13 cellular contexts compared by ENCODE assay signal in the genomic region with DNA sequence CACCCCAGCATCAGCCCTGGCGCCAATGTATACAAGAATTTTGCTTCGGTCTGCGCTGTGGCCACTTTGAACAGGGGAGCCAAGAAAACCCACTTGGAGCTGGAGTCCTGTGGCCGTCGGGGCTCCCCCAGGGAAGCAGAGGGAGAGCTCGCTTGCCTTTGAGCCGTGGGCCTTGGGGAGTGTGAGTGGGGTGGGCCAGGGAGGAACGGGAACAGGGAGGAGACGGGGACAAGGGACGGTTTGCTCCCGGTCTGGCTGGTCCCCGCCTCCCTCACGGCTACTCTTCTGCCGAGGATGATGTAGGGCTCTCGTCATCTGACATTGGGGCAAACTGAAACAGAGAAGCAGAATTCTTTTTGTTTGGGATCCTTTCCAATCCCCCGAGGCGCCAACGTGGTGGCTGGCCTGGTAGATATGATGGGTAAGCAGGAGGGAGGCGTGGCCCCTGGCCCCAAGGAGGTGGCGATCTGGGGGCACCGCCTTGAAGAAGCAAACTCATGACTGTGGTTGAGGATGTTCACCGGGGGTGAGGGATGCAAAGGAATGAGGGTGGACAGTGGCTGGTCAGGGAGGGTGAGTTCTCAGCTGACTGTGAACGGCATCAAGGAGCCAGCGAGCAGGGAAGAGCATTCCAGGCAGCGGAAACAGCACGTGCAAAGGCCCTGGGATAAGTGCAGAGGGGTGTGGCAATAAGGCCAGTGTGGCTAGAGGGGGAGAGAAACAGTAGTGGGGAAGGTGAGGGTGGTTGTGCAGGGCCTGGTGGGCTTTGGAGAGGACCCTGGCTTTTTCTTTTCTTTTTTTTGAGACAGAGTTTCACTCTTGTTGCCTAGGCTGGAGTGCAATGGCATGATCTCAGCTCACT. TPM values are rescaled to one million over a fixed set of nuclear protein-coding genes. Genes with fewer than 3 reads are reported as not detected.
DNase-seq lines count a peak whose midpoint lies in the region; TF ChIP-seq lines count a peak whose summit lies in the region.
"Had no signal": no experiment of that assay in that cellular context is flagged by ENCODE, and none has a peak within 500 bp of the region (broad histone marks: within the 10 kb centered on the region; RNA-seq: fewer than 3 reads in every experiment).

No MANE protein-coding gene starts in this region.

- intact Hi-C loops in lower leg skin (cut with DNase I; ENCODE audit: low total_unique reads): no loop called here
- intact Hi-C loops in spleen (cut with DNase I; ENCODE audit: low total_unique reads): no loop called here
- intact Hi-C loops in CD4-positive, alpha-beta memory T cell (cut with micrococcal nuclease): no loop called here

- H3K27ac Mint-ChIP-seq in endothelial cell (ENCODE audit: unreplicated experiment): no peak overlapping the region
- H3K27ac Mint-ChIP-seq in CD4-positive, alpha-beta memory T cell: peak overlapping the region in 1 of 7 donors; percentile 57
- H3K27ac Mint-ChIP-seq: activated T-helper 1 cell treated with anti-CD3 and anti-CD28 coated beads, Interleukin-12 subunit alpha, Interleukin-12 subunit beta, Interleukin-2, Interleukin-4 antibody, amounts not matched to agents 30 ng/mL and 10 ng/mL and 1 ng/mL, durations not matched to agents 14 hours and 24 hours and 36 hours had no signal

- no peaks in the 10 kb centered on the region for H3K9me3 ChIP-seq in spleen
- H3K9me3 ChIP-seq in CD4-positive, alpha-beta memory T cell (ENCODE audit: control insufficient read depth in 1 of 2, low read length in 2 of 2): no peaks in the 10 kb centered on the region

- no peak overlapping the region for H3K4me3 ChIP-seq in lower leg skin (ENCODE audit: low read depth, poor library complexity, severe bottlenecking)
- no peak overlapping the region for H3K4me3 ChIP-seq in spleen
- no peak overlapping the region for H3K4me3 ChIP-seq in CD4-positive, alpha-beta memory T cell (ENCODE audit: low read length in 2 of 2)
- H3K4me3 ChIP-seq: BLaER1 treated with 17β-estradiol and CSF1 and Interleukin-3, amounts not matched to agents 10 nM and 100 nM had no signal

- CTCF ChIA-PET in CD4-positive, alpha-beta memory T cell (lab: Charles Lee; ENCODE audit: partially characterized antibody): no interaction called here

- H3K27me3 Mint-ChIP-seq in endothelial cell (ENCODE audit: unreplicated experiment): peaks cover 21% of the 10 kb centered on the region
- H3K27me3 Mint-ChIP-seq in CD4-positive, alpha-beta memory T cell: peaks cover 0 to 1% of the 10 kb centered on the region in 2 donors

- DNase-seq in ELR (ENCODE audit: low read depth) (peak; percentile 94), endothelial cell (ENCODE audit: low spot score) (no peak), lower leg skin (ENCODE audit: low spot score in 2 of 2) (peak; percentile 47 to 89), spleen (no peak), erythroblast (lab: John Stamatoyannopoulos, UW) (no peak), NCI-H526 treated with DMSO at 0.1 percent for 48 hours (lab: John Stamatoyannopoulos, UW) (no peak), DMS114 treated with DMSO at 0.1 percent for 48 hours (lab: John Stamatoyannopoulos, UW; ENCODE audit: unreplicated experiment) (no peak)
- no peak for DNase-seq in CD4-positive, alpha-beta memory T cell
- DNase-seq: NCI-H1048, NCI-H526, retina had no signal

- TF ChIP-seq POLR2A in lower leg skin (IDR thresholded peaks at IDR 0.05): no peak
- TF ChIP-seq POLR2A in spleen (IDR thresholded peaks at IDR 0.05): no peak
- TF ChIP-seq POLR2A in erythroblast (IDR thresholded peaks at IDR 0.05; ENCODE audit: low read length): no peak

- 52% methylated on average over 26 of the region's 26 CpGs for WGBS in lower leg skin, 2 donors
- WGBS in spleen, 5 donors: 78 to 88% (median 84%) methylated on average over 26 of the region's 26 CpGs

- H3K4me1 ChIP-seq in spleen: peaks cover 0 to 8% (median 0%) of the 10 kb centered on the region in 6 donors
- H3K4me1 ChIP-seq in CD4-positive, alpha-beta memory T cell (ENCODE audit: insufficient read depth, low read length): no peaks in the 10 kb centered on the region
- H3K4me1 ChIP-seq: BLaER1 treated with 17β-estradiol and CSF1 and Interleukin-3, amounts not matched to agents 10 nM and 100 nM had no signal

- peaks cover 41% of the 10 kb centered on the region for H3K36me3 Mint-ChIP-seq in endothelial cell (ENCODE audit: low read depth, unreplicated experiment)
- no peaks in the 10 kb centered on the region for H3K36me3 Mint-ChIP-seq in CD4-positive, alpha-beta memory T cell

- H3K27me3 ChIP-seq in spleen (replicated peaks in 1 of 7): no peaks in the 10 kb centered on the region
- H3K27me3 ChIP-seq in CD4-positive, alpha-beta memory T cell (ENCODE audit: insufficient read depth, low read length): no peaks in the 10 kb centered on the region
- H3K27me3 ChIP-seq: BLaER1 treated with 17β-estradiol and CSF1 and Interleukin-3, amounts not matched to agents 10 nM and 100 nM had no signal

- no peak for TF ChIP-seq CTCF in endothelial cell (IDR thresholded peaks at IDR 0.05; ENCODE audit: unreplicated experiment)
- no peak for TF ChIP-seq CTCF in lower leg skin (IDR thresholded peaks at IDR 0.05)
- TF ChIP-seq CTCF in spleen (IDR thresholded peaks at IDR 0.05 in 8 of 11, conservative IDR thresholded peaks at IDR 0.05 in 3 of 11): no peak

- peak overlapping the region in 7 of 8 donors; percentile 29 to 77 (median 63) for H3K27ac ChIP-seq in spleen
- no peak overlapping the region for H3K27ac ChIP-seq in CD4-positive, alpha-beta memory T cell (ENCODE audit: low read depth, low read length)
- H3K27ac ChIP-seq: BLaER1 treated with 17β-estradiol and CSF1 and Interleukin-3, amounts not matched to agents 10 nM and 100 nM had no signal

- H3K9me3 Mint-ChIP-seq in endothelial cell (ENCODE audit: unreplicated experiment): no peaks in the 10 kb centered on the region
- no peaks in the 10 kb centered on the region for H3K9me3 Mint-ChIP-seq in CD4-positive, alpha-beta memory T cell
- H3K9me3 Mint-ChIP-seq: activated T-helper 1 cell treated with anti-CD3 and anti-CD28 coated beads, Interleukin-12 subunit alpha, Interleukin-12 subunit beta, Interleukin-2, Interleukin-4 antibody, amounts not matched to agents 30 ng/mL and 10 ng/mL and 1 ng/mL, durations not matched to agents 14 hours and 24 hours and 36 hours had no signal

- peak overlapping the region; percentile 70 for H3K4me3 Mint-ChIP-seq in endothelial cell (ENCODE audit: unreplicated experiment)
- H3K4me3 Mint-ChIP-seq in CD4-positive, alpha-beta memory T cell: no peak overlapping the region
- H3K4me3 Mint-ChIP-seq: activated T-helper 1 cell treated with anti-CD3 and anti-CD28 coated beads, Interleukin-12 subunit alpha, Interleukin-12 subunit beta, Interleukin-2, Interleukin-4 antibody, amounts not matched to agents 30 ng/mL and 10 ng/mL and 1 ng/mL, durations not matched to agents 14 hours and 24 hours and 36 hours had no signal

- H3K4me1 Mint-ChIP-seq in endothelial cell (ENCODE audit: unreplicated experiment): no peaks in the 10 kb centered on the region
- H3K4me1 Mint-ChIP-seq in CD4-positive, alpha-beta memory T cell: no peaks in the 10 kb centered on the region

- POLR2A ChIA-PET in CD4-positive, alpha-beta memory T cell (lab: Charles Lee; ENCODE audit: partially characterized antibody): no interaction called here

- peaks cover 0 to 52% (median 9%) of the 10 kb centered on the region in 6 donors for H3K36me3 ChIP-seq in spleen
- no peaks in the 10 kb centered on the region for H3K36me3 ChIP-seq in CD4-positive, alpha-beta memory T cell (ENCODE audit: insufficient read depth, low read length)

RNA-seq across cellular contexts. Expression of gene SPC24, which starts 10.9 kb away (rescaled TPM):
- total RNA-seq in endothelial cell (ENCODE audit: unreplicated experiment): 17.0 TPM
- 1 to 10 TPM in 2 of 4 donors, under 1 TPM in 2; 0.17 to 8.5 (median 0.82) TPM for total RNA-seq in lower leg skin
- total RNA-seq in spleen: 1 to 10 TPM; 2.0 to 9.7 (median 3.6) TPM
- polyA plus RNA-seq in spleen: 1 to 10 TPM; 1.7 to 4.4 (median 3.9) TPM
- total RNA-seq in CD4-positive, alpha-beta memory T cell: 1 to 10 TPM in 1 of 2 experiments, under 1 TPM in 1; 0.84 to 1.9 TPM
- polyA plus RNA-seq in CD4-positive, alpha-beta memory T cell: under 1 TPM in 1 of 2 donors, not detected in 1; 0.32 TPM

RNA-seq across cellular contexts. Expression of gene KANK2, which starts 30.8 kb away (rescaled TPM):
- 103 TPM for total RNA-seq in endothelial cell (ENCODE audit: unreplicated experiment)
- 100 to 1,000 TPM in 1 of 4 donors, 10 to 100 TPM in 3; 28.7 to 117 (median 77.7) TPM for total RNA-seq in lower leg skin
- 100 to 1,000 TPM in 4 of 7 donors, 10 to 100 TPM in 3; 47.7 to 144 (median 117) TPM for total RNA-seq in spleen
- polyA plus RNA-seq in spleen: 10 to 100 TPM; 16.3 to 34.9 (median 20.1) TPM
- under 1 TPM; 0.39 to 0.52 TPM for total RNA-seq in CD4-positive, alpha-beta memory T cell
- under 1 TPM in 1 of 2 donors, not detected in 1; 0.17 TPM for polyA plus RNA-seq in CD4-positive, alpha-beta memory T cell

Comparison
In these comparisons a context has a peak if more than half of its experiments do, and no peak if none do; other contexts are left out.
1. DNase-seq: peak in ELR (single experiment) and lower leg skin (2 of 2); none in endothelial cell (single experiment), spleen (single experiment), erythroblast (0 of 2), CD4-positive, alpha-beta memory T cell (0 of 5), NCI-H526 treated with DMSO at 0.1 percent for 48 hours (single experiment) and DMS114 treated with DMSO at 0.1 percent for 48 hours (single experiment).
2. RNA of gene KANK2, which starts 30.8 kb away (total RNA-seq): 47.7 to 144 TPM in spleen, 103 TPM in endothelial cell (single experiment) and 28.7 to 117 TPM in lower leg skin; 0.39 to 0.52 TPM in CD4-positive, alpha-beta memory T cell; every median in the first group is over 10 times any median in the second.